ENCODE assay signal across 8 cellular contexts in genomic region chr19:17511724-17512573, GRCh38. TPM values are rescaled to one million over a fixed set of nuclear protein-coding genes. Genes with fewer than 3 reads are reported as not detected.
DNase-seq lines count a peak whose midpoint lies in the region; ATAC-seq lines count a peak whose summit lies in the region.

No MANE protein-coding gene starts in this region.

- intact Hi-C loops in activated CD4-positive, alpha-beta memory T cell treated with anti-CD3 and anti-CD28 coated beads for 36 hours (cut with micrococcal nuclease), result loop anchor here (1.0 to 5.0 kb wide), 5 partner anchors 27 to 205 kb away; partner anchors contain the start of genes COLGALT1, DDA1, MRPL34 and MVB12A

- H3K9me3 ChIP-seq in ectodermal cell (ENCODE audit: control insufficient read depth, low read length), result no peaks in the 10 kb centered on the region

- WGBS in ectodermal cell, 2 experiments, result 2 to 3% methylated on average over 82 of the region's 82 CpGs

- POLR2A ChIA-PET in activated CD4-positive, alpha-beta memory T cell treated with anti-CD3 and anti-CD28 coated beads for 36 hours (lab: Charles Lee), result interaction anchor here (0.8 to 3.2 kb wide), 6 partner anchors 9 to 92 kb away, joined by 3 to 13 read pairs (median 3); partner anchors contain the start of gene MVB12A

- peak overlapping the region; percentile 84 for H3K27ac ChIP-seq in ectodermal cell (ENCODE audit: insufficient read depth, low read depth, low read length, poor library complexity, severe bottlenecking)

- ATAC-seq in GM18909 (IDR thresholded peaks at IDR 0.05; ENCODE audit: poor library complexity, unreplicated experiment) (peak; percentile 66), HG03159 (IDR thresholded peaks at IDR 0.05; ENCODE audit: unreplicated experiment) (peak; percentile 52)

- peaks cover 14% of the 10 kb centered on the region for H3K36me3 Mint-ChIP-seq in activated CD4-positive, alpha-beta memory T cell treated with anti-CD3 and anti-CD28 coated beads for 36 hours

- H3K27me3 Mint-ChIP-seq in activated CD4-positive, alpha-beta memory T cell treated with anti-CD3 and anti-CD28 coated beads for 36 hours, result no peaks in the 10 kb centered on the region

- peak overlapping the region; percentile 92 for H3K4me3 ChIP-seq in ectodermal cell (ENCODE audit: insufficient read depth, low read depth, low read length)

- no peaks in the 10 kb centered on the region for H3K27me3 ChIP-seq in ectodermal cell (ENCODE audit: control insufficient read depth, insufficient read depth, low read length, poor library complexity, severe bottlenecking)

- peaks cover 38% of the 10 kb centered on the region for H3K4me1 Mint-ChIP-seq in activated CD4-positive, alpha-beta memory T cell treated with anti-CD3 and anti-CD28 coated beads for 36 hours (ENCODE audit: low read depth)

- peak overlapping the region; percentile 96 for H3K4me3 Mint-ChIP-seq in activated CD4-positive, alpha-beta memory T cell treated with anti-CD3 and anti-CD28 coated beads for 36 hours

- H3K4me1 ChIP-seq in ectodermal cell (ENCODE audit: control insufficient read depth, insufficient read depth, low read length), result no peaks in the 10 kb centered on the region

- peak overlapping the region; percentile 80 for H3K27ac Mint-ChIP-seq in activated CD4-positive, alpha-beta memory T cell treated with anti-CD3 and anti-CD28 coated beads for 36 hours

- CTCF ChIA-PET in activated CD4-positive, alpha-beta memory T cell treated with anti-CD3 and anti-CD28 coated beads for 36 hours (lab: Charles Lee), result interaction anchor here (0.8 to 8.6 kb wide), 6 partner anchors 8 to 110 kb away, joined by 3 to 56 read pairs (median 4); no protein-coding TSS in a partner anchor

- H3K36me3 ChIP-seq in ectodermal cell (ENCODE audit: control insufficient read depth, insufficient read depth, low read length), result peaks cover 4% of the 10 kb centered on the region

- DNase-seq in Ammon's horn (ENCODE audit: low spot score) (peak; percentile 85), NCI-H748 treated with DMSO at 0.1 percent for 48 hours (lab: John Stamatoyannopoulos, UW) (peak; percentile 6), medulla oblongata (ENCODE audit: extremely low spot score) (peak; percentile 86)
- peak; percentile 90 for DNase-seq in activated CD4-positive, alpha-beta memory T cell treated with anti-CD3 and anti-CD28 coated beads for 36 hours
- DNase-seq in stimulated activated CD4-positive, alpha-beta T cell treated with anti-CD3 and anti-CD28 coated beads, TNF-alpha, amount 100 ng/mL, for 48 hours (ENCODE audit: low read depth in 3 of 3), result peak; percentile 68 to 81 (median 76)

- H3K9me3 Mint-ChIP-seq in activated CD4-positive, alpha-beta memory T cell treated with anti-CD3 and anti-CD28 coated beads for 36 hours, result no peaks in the 10 kb centered on the region

RNA-seq across cellular contexts. Expression of gene PGLS, which starts 0.5 kb away (rescaled TPM):
- 10 to 100 TPM; 70.1 to 70.5 TPM for total RNA-seq in activated CD4-positive, alpha-beta memory T cell treated with anti-CD3 and anti-CD28 coated beads for 36 hours
- 81.0 TPM for polyA plus RNA-seq in ectodermal cell (2013, experiment 1 of 4)
- polyA plus RNA-seq in ectodermal cell (2013, experiment 2 of 4), result 90.1 TPM
- polyA plus RNA-seq in ectodermal cell (2013, experiment 3 of 4), result 77.2 TPM
- 81.7 TPM for polyA plus RNA-seq in ectodermal cell (2013, experiment 4 of 4)

RNA-seq across cellular contexts. Expression of gene SLC27A1, which starts 41.6 kb away (rescaled TPM):
- total RNA-seq in activated CD4-positive, alpha-beta memory T cell treated with anti-CD3 and anti-CD28 coated beads for 36 hours, result 1 to 10 TPM; 4.5 to 4.8 TPM
- polyA plus RNA-seq in ectodermal cell (2013, experiment 1 of 4), result 15.4 TPM
- 16.6 TPM for polyA plus RNA-seq in ectodermal cell (2013, experiment 2 of 4)
- polyA plus RNA-seq in ectodermal cell (2013, experiment 3 of 4), result 13.1 TPM
- 15.2 TPM for polyA plus RNA-seq in ectodermal cell (2013, experiment 4 of 4)

RNA-seq across cellular contexts. Expression of gene COLGALT1, which starts 43.5 kb away (rescaled TPM):
- total RNA-seq in activated CD4-positive, alpha-beta memory T cell treated with anti-CD3 and anti-CD28 coated beads for 36 hours, result 10 to 100 TPM; 46.6 to 46.8 TPM
- polyA plus RNA-seq in ectodermal cell (2013, experiment 1 of 4), result 80.3 TPM
- 86.8 TPM for polyA plus RNA-seq in ectodermal cell (2013, experiment 2 of 4)
- 57.6 TPM for polyA plus RNA-seq in ectodermal cell (2013, experiment 3 of 4)
- polyA plus RNA-seq in ectodermal cell (2013, experiment 4 of 4), result 66.6 TPM

RNA-seq across cellular contexts. Expression of gene NXNL1, which starts 51.2 kb away (rescaled TPM):
- not detected for total RNA-seq in activated CD4-positive, alpha-beta memory T cell treated with anti-CD3 and anti-CD28 coated beads for 36 hours
- polyA plus RNA-seq in ectodermal cell (2013, experiment 1 of 4), result not detected
- polyA plus RNA-seq in ectodermal cell (2013, experiment 2 of 4), result not detected
- not detected for polyA plus RNA-seq in ectodermal cell (2013, experiment 3 of 4)
- polyA plus RNA-seq in ectodermal cell (2013, experiment 4 of 4), result not detected

Comparison
In these comparisons a context has a peak if more than half of its experiments do, and no peak if none do; other contexts are left out.
1. Peak in every context shown above with its lines: DNase-seq, ATAC-seq, H3K4me3 ChIP-seq and H3K27ac ChIP-seq.
2. DNase-seq: peak in every context shown above with its lines; median percentile 90 in activated CD4-positive, alpha-beta memory T cell treated with anti-CD3 and anti-CD28 coated beads for 36 hours; 86 in medulla oblongata; 85 in Ammon's horn; 76 in stimulated activated CD4-positive, alpha-beta T cell treated with anti-CD3 and anti-CD28 coated beads, TNF-alpha, amount 100 ng/mL, for 48 hours; 6 in NCI-H748 treated with DMSO at 0.1 percent for 48 hours.